In genomic region chr16:87411375-87412271, GRCh38 we compare ENCODE assay signal across 21 cellular contexts. TPM values are rescaled to one million over a fixed set of nuclear protein-coding genes. Genes with fewer than 3 reads are reported as not detected.
A peak's percentile ranks its signal among the peaks of the same experiment; 100 is the strongest.
DNase-seq lines count a peak whose midpoint lies in the region; ATAC-seq, FAIRE-seq and TF ChIP-seq lines count a peak whose summit lies in the region.
"Had no signal": no experiment of that assay in that cellular context is flagged by ENCODE, and none has a peak within 500 bp of the region (broad histone marks: within the 10 kb centered on the region; RNA-seq: fewer than 3 reads in every experiment).

No MANE protein-coding gene starts in this region.

- H3K27ac ChIP-seq in angular gyrus (ENCODE audit: low read depth, low read length) (peak overlapping the region; percentile 57), small intestine (ENCODE audit: low read depth in 1 of 2, low read length in 1 of 2) (no peak overlapping the region)
- H3K27ac ChIP-seq: Peyer's patch had no signal

- DNase-seq in chondrocyte (ENCODE audit: low spot score) (peak; percentile 86), mesenteric fat pad (ENCODE audit: low spot score) (peak; percentile 88), small intestine (peak; percentile 33), NCI-H2227 (lab: John Stamatoyannopoulos, UW; ENCODE audit: unreplicated experiment) (no peak)
- no peak for DNase-seq in activated CD4-positive, alpha-beta memory T cell treated with anti-CD3 and anti-CD28 coated beads for 36 hours
- DNase-seq: BE2C; CD8-positive, alpha-beta T cell; DMS79 treated with DMSO at 0.1 percent for 48 hours; KG1; NCI-H1048; NCI-H146; NCI-H510A treated with DMSO at 0.1 percent for 48 hours; NCI-H82; Peyer's patch; SHP77; SK-N-SH had no signal

- ATAC-seq in GM19452 (IDR thresholded peaks at IDR 0.05; ENCODE audit: unreplicated experiment) = no peak
- ATAC-seq: CD8-positive, alpha-beta T cell; GM12878 had no signal

- H3K4me3 ChIP-seq in small intestine (ENCODE audit: low read depth in 1 of 2, low read length in 2 of 2) = no peak overlapping the region
- H3K4me3 ChIP-seq: GM12878, Peyer's patch had no signal

- no peak for FAIRE-seq in small intestine (lab: Jason Lieb, UNC)
- FAIRE-seq: D721Med, G401.6, GM12878 had no signal

- no peak for TF ChIP-seq CTCF in chondrocyte (IDR thresholded peaks at IDR 0.05)

- POLR2A ChIA-PET in activated CD4-positive, alpha-beta memory T cell treated with anti-CD3 and anti-CD28 coated beads for 36 hours (lab: Charles Lee) = no interaction called here

- intact Hi-C loops in activated CD4-positive, alpha-beta memory T cell treated with anti-CD3 and anti-CD28 coated beads for 36 hours (cut with micrococcal nuclease) = no loop called here

- H3K36me3 Mint-ChIP-seq in chondrocyte (ENCODE audit: low read depth) = peaks cover 32% of the 10 kb centered on the region
- peaks cover 6% of the 10 kb centered on the region for H3K36me3 Mint-ChIP-seq in activated CD4-positive, alpha-beta memory T cell treated with anti-CD3 and anti-CD28 coated beads for 36 hours

- CTCF ChIA-PET in activated CD4-positive, alpha-beta memory T cell treated with anti-CD3 and anti-CD28 coated beads for 36 hours (lab: Charles Lee) = no interaction called here

- H3K4me3 Mint-ChIP-seq in chondrocyte (ENCODE audit: unreplicated experiment) = no peak overlapping the region
- H3K4me3 Mint-ChIP-seq in activated CD4-positive, alpha-beta memory T cell treated with anti-CD3 and anti-CD28 coated beads for 36 hours = no peak overlapping the region
- H3K4me3 Mint-ChIP-seq: CD8-positive, alpha-beta T cell had no signal

- H3K27me3 Mint-ChIP-seq in chondrocyte (ENCODE audit: low read depth) = no peaks in the 10 kb centered on the region
- H3K27me3 Mint-ChIP-seq in activated CD4-positive, alpha-beta memory T cell treated with anti-CD3 and anti-CD28 coated beads for 36 hours = no peaks in the 10 kb centered on the region

- H3K9me3 ChIP-seq in small intestine (ENCODE audit: control insufficient read depth, low read depth) = no peaks in the 10 kb centered on the region
- H3K9me3 ChIP-seq: BE2C, Peyer's patch, SK-N-SH had no signal

- H3K4me1 Mint-ChIP-seq in chondrocyte (ENCODE audit: low read depth) = peaks cover 13% of the 10 kb centered on the region
- H3K4me1 Mint-ChIP-seq in activated CD4-positive, alpha-beta memory T cell treated with anti-CD3 and anti-CD28 coated beads for 36 hours (ENCODE audit: low read depth) = peaks cover 3% of the 10 kb centered on the region

- no peaks in the 10 kb centered on the region for H3K4me1 ChIP-seq in small intestine (ENCODE audit: control insufficient read depth in 2 of 2, insufficient read depth in 1 of 2, low read depth in 1 of 2, low read length in 1 of 2)

- H3K9me3 Mint-ChIP-seq in chondrocyte (ENCODE audit: low read depth) = no peaks in the 10 kb centered on the region
- H3K9me3 Mint-ChIP-seq in activated CD4-positive, alpha-beta memory T cell treated with anti-CD3 and anti-CD28 coated beads for 36 hours = no peaks in the 10 kb centered on the region
- H3K9me3 Mint-ChIP-seq: CD8-positive, alpha-beta T cell had no signal

- H3K36me3 ChIP-seq in small intestine (ENCODE audit: control insufficient read depth in 2 of 2, insufficient read depth in 2 of 2, low read length in 2 of 2) = peaks cover 14 to 24% of the 10 kb centered on the region in 2 donors

- H3K27me3 ChIP-seq in small intestine (ENCODE audit: control insufficient read depth in 2 of 2, insufficient read depth in 2 of 2, low read length in 2 of 2) = no peaks in the 10 kb centered on the region
- H3K27me3 ChIP-seq: BE2C, Peyer's patch had no signal

- 81 to 90% (median 87%) methylated on average over 49 of the region's 49 CpGs for WGBS in small intestine, 3 donors

- no peak overlapping the region for H3K27ac Mint-ChIP-seq in chondrocyte (ENCODE audit: unreplicated experiment)
- H3K27ac Mint-ChIP-seq in activated CD4-positive, alpha-beta memory T cell treated with anti-CD3 and anti-CD28 coated beads for 36 hours = no peak overlapping the region
- H3K27ac Mint-ChIP-seq: CD8-positive, alpha-beta T cell had no signal

RNA-seq across cellular contexts. Expression of gene MAP1LC3B, which starts 19.5 kb away (rescaled TPM):
- 139 to 189 TPM (median 186 TPM) in 3 replicates for total RNA-seq in chondrocyte
- total RNA-seq in mesenteric fat pad = 78.6 TPM
- 10 to 100 TPM; 35.1 to 61.1 (median 55.0) TPM for polyA plus RNA-seq in small intestine
- total RNA-seq in activated CD4-positive, alpha-beta memory T cell treated with anti-CD3 and anti-CD28 coated beads for 36 hours = 10 to 100 TPM; 69.3 to 72.5 TPM

RNA-seq across cellular contexts. Expression of gene FBXO31, which starts 28.0 kb away (rescaled TPM):
- total RNA-seq in chondrocyte = 30.3 to 37.2 TPM (median 30.6 TPM) in 3 replicates
- 66.9 TPM for total RNA-seq in mesenteric fat pad
- polyA plus RNA-seq in small intestine = 10 to 100 TPM; 25.1 to 38.7 (median 33.7) TPM
- 10 to 100 TPM; 29.7 to 33.8 TPM for total RNA-seq in activated CD4-positive, alpha-beta memory T cell treated with anti-CD3 and anti-CD28 coated beads for 36 hours

Comparison
In these comparisons a context has a peak if more than half of its experiments do, and no peak if none do; other contexts are left out.
1. DNase-seq: peak in chondrocyte (single experiment), mesenteric fat pad (single experiment) and small intestine (single experiment); none in activated CD4-positive, alpha-beta memory T cell treated with anti-CD3 and anti-CD28 coated beads for 36 hours (single experiment) and NCI-H2227 (single experiment).